ENCODE assay signal across 13 cellular contexts in genomic region chr2:10372862-10373240, GRCh38.
"Had no signal": no experiment of that assay in that cellular context is flagged by ENCODE, and none has a peak within 500 bp of the region (broad histone marks: within the 10 kb centered on the region; RNA-seq: fewer than 3 reads in every experiment).

No MANE protein-coding gene starts in this region.

- H3K4me3 Mint-ChIP-seq: activated CD4-positive, alpha-beta T cell treated with anti-CD3 and anti-CD28 coated beads, Interleukin-2, amount 10 ng/mL, durations not matched to agents 24 days and 14 days; activated naive CD8-positive, alpha-beta T cell; natural killer cell treated with Interleukin-12 subunit alpha and Interleukin-12 subunit beta and Interleukin-15 and Interleukin-18, amount 100 ng/mL, for 72 hours had no signal

- H3K9me3 ChIP-seq: heart left ventricle, ovary, tibial artery had no signal

- H3K4me1 ChIP-seq: tibial artery had no signal

- ATAC-seq: left colon; natural killer cell treated with Interleukin-12 subunit alpha and Interleukin-12 subunit beta and Interleukin-15 and Interleukin-18, amount 100 ng/mL, for 72 hours had no signal

- DNase-seq: activated CD4-positive, alpha-beta T cell treated with anti-CD3 and anti-CD28 coated beads, Interleukin-2, amount 10 ng/mL, durations not matched to agents 24 days and 14 days; dorsolateral prefrontal cortex; left colon; ovary; stimulated activated CD4-positive, alpha-beta T cell treated with anti-CD3 and anti-CD28 coated beads, Interleukin-15, amount 100 ng/mL, for 24 hours; stimulated activated CD4-positive, alpha-beta T cell treated with anti-CD3 and anti-CD28 coated beads, Interleukin-4, amount 100 ng/mL, for 4 hours; T-helper 1 cell; tibial artery had no signal

- H3K27ac ChIP-seq: heart left ventricle, ovary, tibial artery, VCaP had no signal

- H3K36me3 ChIP-seq: ovary had no signal

- H3K36me3 Mint-ChIP-seq: natural killer cell treated with Interleukin-12 subunit alpha and Interleukin-12 subunit beta and Interleukin-15 and Interleukin-18, amount 100 ng/mL, for 72 hours had no signal

- H3K4me3 ChIP-seq: heart left ventricle, lung, ovary, tibial artery had no signal

- H3K27ac Mint-ChIP-seq: activated CD4-positive, alpha-beta T cell treated with anti-CD3 and anti-CD28 coated beads, Interleukin-2, amount 10 ng/mL, durations not matched to agents 24 days and 14 days; activated naive CD8-positive, alpha-beta T cell; natural killer cell treated with Interleukin-12 subunit alpha and Interleukin-12 subunit beta and Interleukin-15 and Interleukin-18, amount 100 ng/mL, for 72 hours had no signal

- H3K27me3 Mint-ChIP-seq: activated CD4-positive, alpha-beta T cell treated with anti-CD3 and anti-CD28 coated beads, Interleukin-2, amount 10 ng/mL, durations not matched to agents 24 days and 14 days; activated naive CD8-positive, alpha-beta T cell; natural killer cell treated with Interleukin-12 subunit alpha and Interleukin-12 subunit beta and Interleukin-15 and Interleukin-18, amount 100 ng/mL, for 72 hours had no signal

- H3K27me3 ChIP-seq: dorsolateral prefrontal cortex, heart left ventricle, ovary, tibial artery had no signal

- H3K9me3 Mint-ChIP-seq: activated CD4-positive, alpha-beta T cell treated with anti-CD3 and anti-CD28 coated beads, Interleukin-2, amount 10 ng/mL, durations not matched to agents 24 days and 14 days; natural killer cell treated with Interleukin-12 subunit alpha and Interleukin-12 subunit beta and Interleukin-15 and Interleukin-18, amount 100 ng/mL, for 72 hours had no signal
